1 cellular context compared by ENCODE assay signal in genomic region chr22:20635227-20635591, GRCh38.
TF ChIP-seq lines count a peak whose summit lies in the region.

No MANE protein-coding gene starts in this region.

TF ChIP-seq in GM12878, 131 proteins besides CTCF, POLR2A, EP300 and RAD21 (continued from another document):
- TF ChIP-seq ZNF687 (IDR thresholded peaks at IDR 0.05), result no peak
- TF ChIP-seq, protein P1, sequence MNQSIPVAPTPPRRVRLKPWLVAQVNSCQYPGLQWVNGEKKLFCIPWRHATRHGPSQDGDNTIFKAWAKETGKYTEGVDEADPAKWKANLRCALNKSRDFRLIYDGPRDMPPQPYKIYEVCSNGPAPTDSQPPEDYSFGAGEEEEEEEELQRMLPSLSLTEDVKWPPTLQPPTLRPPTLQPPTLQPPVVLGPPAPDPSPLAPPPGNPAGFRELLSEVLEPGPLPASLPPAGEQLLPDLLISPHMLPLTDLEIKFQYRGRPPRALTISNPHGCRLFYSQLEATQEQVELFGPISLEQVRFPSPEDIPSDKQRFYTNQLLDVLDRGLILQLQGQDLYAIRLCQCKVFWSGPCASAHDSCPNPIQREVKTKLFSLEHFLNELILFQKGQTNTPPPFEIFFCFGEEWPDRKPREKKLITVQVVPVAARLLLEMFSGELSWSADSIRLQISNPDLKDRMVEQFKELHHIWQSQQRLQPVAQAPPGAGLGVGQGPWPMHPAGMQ (IDR thresholded peaks at IDR 0.05; ENCODE audit: borderline replicate concordance), result no peak
- TF ChIP-seq ZNF217 (IDR thresholded peaks at IDR 0.05), result no peak
- TF ChIP-seq SUPT20H (IDR thresholded peaks at IDR 0.05; ENCODE audit: borderline replicate concordance, control insufficient read depth, low read depth, low read length), result no peak
- TF ChIP-seq, protein P2, sequence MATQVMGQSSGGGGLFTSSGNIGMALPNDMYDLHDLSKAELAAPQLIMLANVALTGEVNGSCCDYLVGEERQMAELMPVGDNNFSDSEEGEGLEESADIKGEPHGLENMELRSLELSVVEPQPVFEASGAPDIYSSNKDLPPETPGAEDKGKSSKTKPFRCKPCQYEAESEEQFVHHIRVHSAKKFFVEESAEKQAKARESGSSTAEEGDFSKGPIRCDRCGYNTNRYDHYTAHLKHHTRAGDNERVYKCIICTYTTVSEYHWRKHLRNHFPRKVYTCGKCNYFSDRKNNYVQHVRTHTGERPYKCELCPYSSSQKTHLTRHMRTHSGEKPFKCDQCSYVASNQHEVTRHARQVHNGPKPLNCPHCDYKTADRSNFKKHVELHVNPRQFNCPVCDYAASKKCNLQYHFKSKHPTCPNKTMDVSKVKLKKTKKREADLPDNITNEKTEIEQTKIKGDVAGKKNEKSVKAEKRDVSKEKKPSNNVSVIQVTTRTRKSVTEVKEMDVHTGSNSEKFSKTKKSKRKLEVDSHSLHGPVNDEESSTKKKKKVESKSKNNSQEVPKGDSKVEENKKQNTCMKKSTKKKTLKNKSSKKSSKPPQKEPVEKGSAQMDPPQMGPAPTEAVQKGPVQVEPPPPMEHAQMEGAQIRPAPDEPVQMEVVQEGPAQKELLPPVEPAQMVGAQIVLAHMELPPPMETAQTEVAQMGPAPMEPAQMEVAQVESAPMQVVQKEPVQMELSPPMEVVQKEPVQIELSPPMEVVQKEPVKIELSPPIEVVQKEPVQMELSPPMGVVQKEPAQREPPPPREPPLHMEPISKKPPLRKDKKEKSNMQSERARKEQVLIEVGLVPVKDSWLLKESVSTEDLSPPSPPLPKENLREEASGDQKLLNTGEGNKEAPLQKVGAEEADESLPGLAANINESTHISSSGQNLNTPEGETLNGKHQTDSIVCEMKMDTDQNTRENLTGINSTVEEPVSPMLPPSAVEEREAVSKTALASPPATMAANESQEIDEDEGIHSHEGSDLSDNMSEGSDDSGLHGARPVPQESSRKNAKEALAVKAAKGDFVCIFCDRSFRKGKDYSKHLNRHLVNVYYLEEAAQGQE (IDR thresholded peaks at IDR 0.05; ENCODE audit: low read depth, low read length), result no peak
- TF ChIP-seq, protein P3, sequence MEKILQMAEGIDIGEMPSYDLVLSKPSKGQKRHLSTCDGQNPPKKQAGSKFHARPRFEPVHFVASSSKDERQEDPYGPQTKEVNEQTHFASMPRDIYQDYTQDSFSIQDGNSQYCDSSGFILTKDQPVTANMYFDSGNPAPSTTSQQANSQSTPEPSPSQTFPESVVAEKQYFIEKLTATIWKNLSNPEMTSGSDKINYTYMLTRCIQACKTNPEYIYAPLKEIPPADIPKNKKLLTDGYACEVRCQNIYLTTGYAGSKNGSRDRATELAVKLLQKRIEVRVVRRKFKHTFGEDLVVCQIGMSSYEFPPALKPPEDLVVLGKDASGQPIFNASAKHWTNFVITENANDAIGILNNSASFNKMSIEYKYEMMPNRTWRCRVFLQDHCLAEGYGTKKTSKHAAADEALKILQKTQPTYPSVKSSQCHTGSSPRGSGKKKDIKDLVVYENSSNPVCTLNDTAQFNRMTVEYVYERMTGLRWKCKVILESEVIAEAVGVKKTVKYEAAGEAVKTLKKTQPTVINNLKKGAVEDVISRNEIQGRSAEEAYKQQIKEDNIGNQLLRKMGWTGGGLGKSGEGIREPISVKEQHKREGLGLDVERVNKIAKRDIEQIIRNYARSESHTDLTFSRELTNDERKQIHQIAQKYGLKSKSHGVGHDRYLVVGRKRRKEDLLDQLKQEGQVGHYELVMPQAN (conservative IDR thresholded peaks at IDR 0.05), result no peak
